ENCODE assay signal across 10 cellular contexts in genomic region chr7:98360221-98361124, GRCh38. TPM values are rescaled to one million over a fixed set of nuclear protein-coding genes. Genes with fewer than 3 reads are reported as not detected.
DNase-seq lines count a peak whose midpoint lies in the region; ATAC-seq and TF ChIP-seq lines count a peak whose summit lies in the region.
"Had no signal": no experiment of that assay in that cellular context is flagged by ENCODE, and none has a peak within 500 bp of the region (broad histone marks: within the 10 kb centered on the region; RNA-seq: fewer than 3 reads in every experiment).

No MANE protein-coding gene starts in this region.

- H3K27ac Mint-ChIP-seq in endodermal cell (peak overlapping the region; percentile 90), immature natural killer cell (peak overlapping the region in 1 of 6 donors; percentile 22)
- no peak overlapping the region for H3K27ac Mint-ChIP-seq in natural killer cell treated with Interleukin-12 subunit alpha and Interleukin-12 subunit beta and Interleukin-15 and Interleukin-18, amount 100 ng/mL, for 72 hours

- TF ChIP-seq CTCF in endodermal cell (conservative IDR thresholded peaks at IDR 0.05) (peak; percentile 68), mucosa of descending colon (IDR thresholded peaks at IDR 0.05) (no peak)

- H3K4me3 ChIP-seq in endodermal cell (ENCODE audit: low read length) (no peak overlapping the region), mucosa of descending colon (no peak overlapping the region)

- intact Hi-C loops in mucosa of descending colon (cut with DNase I, micrococcal nuclease): no loop called here

- H3K27me3 ChIP-seq in endodermal cell (ENCODE audit: control insufficient read depth, insufficient read depth, low read length, poor library complexity, severe bottlenecking): no peaks in the 10 kb centered on the region

- H3K27me3 Mint-ChIP-seq in endodermal cell (ENCODE audit: insufficient read depth): peaks cover 9% of the 10 kb centered on the region
- peaks cover 0 to 8% (median 2%) of the 10 kb centered on the region in 3 donors for H3K27me3 Mint-ChIP-seq in immature natural killer cell (ENCODE audit: low read depth in 3 of 3)
- H3K27me3 Mint-ChIP-seq in natural killer cell treated with Interleukin-12 subunit alpha and Interleukin-12 subunit beta and Interleukin-15 and Interleukin-18, amount 100 ng/mL, for 72 hours: no peaks in the 10 kb centered on the region

- peak overlapping the region; percentile 22 for H3K4me3 Mint-ChIP-seq in endodermal cell
- no peak overlapping the region for H3K4me3 Mint-ChIP-seq in immature natural killer cell
- H3K4me3 Mint-ChIP-seq in natural killer cell treated with Interleukin-12 subunit alpha and Interleukin-12 subunit beta and Interleukin-15 and Interleukin-18, amount 100 ng/mL, for 72 hours: no peak overlapping the region

- 64 to 81% methylated on average over 9 to 10 of the region's 10 CpGs for WGBS in endodermal cell (ENCODE audit: insufficient coverage in 1 of 2, insufficient read length in 1 of 2), 2 experiments

- H3K9me3 ChIP-seq in endodermal cell (ENCODE audit: control insufficient read depth, low read length) (no peaks in the 10 kb centered on the region), mucosa of descending colon (no peaks in the 10 kb centered on the region)

- H3K4me1 Mint-ChIP-seq in endodermal cell (peaks cover 21% of the 10 kb centered on the region), immature natural killer cell (no peaks in the 10 kb centered on the region)
- H3K4me1 Mint-ChIP-seq in natural killer cell treated with Interleukin-12 subunit alpha and Interleukin-12 subunit beta and Interleukin-15 and Interleukin-18, amount 100 ng/mL, for 72 hours (ENCODE audit: low read depth in 2 of 2): no peaks in the 10 kb centered on the region

- ATAC-seq in mucosa of descending colon: peak; percentile 93
- no peak for ATAC-seq in HG02870 (IDR thresholded peaks at IDR 0.05; ENCODE audit: unreplicated experiment)
- no peak for ATAC-seq in natural killer cell treated with Interleukin-12 subunit alpha and Interleukin-12 subunit beta and Interleukin-15 and Interleukin-18, amount 100 ng/mL, for 72 hours

- H3K36me3 Mint-ChIP-seq in endodermal cell (ENCODE audit: low read depth) (peaks cover 30% of the 10 kb centered on the region), immature natural killer cell (no peaks in the 10 kb centered on the region)
- H3K36me3 Mint-ChIP-seq in natural killer cell treated with Interleukin-12 subunit alpha and Interleukin-12 subunit beta and Interleukin-15 and Interleukin-18, amount 100 ng/mL, for 72 hours: no peaks in the 10 kb centered on the region

- no peak overlapping the region for H3K9ac ChIP-seq in endodermal cell (ENCODE audit: extremely low read depth, low read length, poor library complexity, severe bottlenecking)

- H3K9me3 Mint-ChIP-seq in endodermal cell (no peaks in the 10 kb centered on the region), immature natural killer cell (no peaks in the 10 kb centered on the region)
- H3K9me3 Mint-ChIP-seq in natural killer cell treated with Interleukin-12 subunit alpha and Interleukin-12 subunit beta and Interleukin-15 and Interleukin-18, amount 100 ng/mL, for 72 hours: no peaks in the 10 kb centered on the region

- DNase-seq in DMS79 (lab: John Stamatoyannopoulos, UW): peak; percentile 94
- DNase-seq in LoVo (ENCODE audit: low spot score): peak; percentile 84
- peak; percentile 88 for DNase-seq in endodermal cell
- DNase-seq in mucosa of descending colon: peak; percentile 65 to 78 (median 67)
- no peak for DNase-seq in immature natural killer cell
- no peak for DNase-seq in SIG-M5 (lab: John Stamatoyannopoulos, UW)
- no peak for DNase-seq in natural killer cell treated with Interleukin-12 subunit alpha and Interleukin-12 subunit beta and Interleukin-15 and Interleukin-18, amount 100 ng/mL, for 72 hours (ENCODE audit: low spot score)
- DNase-seq: NCI-H1694 treated with DMSO at 0.1 percent for 48 hours had no signal

- peak overlapping the region; percentile 22 for H3K27ac ChIP-seq in endodermal cell (ENCODE audit: low read depth, low read length)
- H3K27ac ChIP-seq: C4-2B had no signal

- H3K4me1 ChIP-seq in endodermal cell (ENCODE audit: control insufficient read depth, insufficient read depth, low read length) (no peaks in the 10 kb centered on the region), mucosa of descending colon (ENCODE audit: low read depth) (peaks cover 19% of the 10 kb centered on the region)

- H3K36me3 ChIP-seq in endodermal cell (ENCODE audit: control insufficient read depth, insufficient read depth, low read length) (peaks cover 13% of the 10 kb centered on the region), mucosa of descending colon (ENCODE audit: low read depth) (no peaks in the 10 kb centered on the region)

RNA-seq across cellular contexts. Expression of gene BAIAP2L1, which starts 40.4 kb away (rescaled TPM):
- total RNA-seq in endodermal cell (10 to 100 TPM; 30.5 to 38.4 TPM), mucosa of descending colon (10 to 100 TPM; 39.9 to 78.0 (median 65.4) TPM)
- polyA plus RNA-seq in endodermal cell (2013, experiment 1 of 2): 13.3 TPM
- polyA plus RNA-seq in endodermal cell (2013, experiment 2 of 2): 12.8 TPM
- polyA plus RNA-seq in immature natural killer cell: under 1 TPM; 0.24 to 0.29 (median 0.28) TPM
- 1 to 10 TPM in 1 of 2 donors, under 1 TPM in 1; 0.76 to 1.1 TPM for total RNA-seq in natural killer cell treated with Interleukin-12 subunit alpha and Interleukin-12 subunit beta and Interleukin-15 and Interleukin-18, amount 100 ng/mL, for 72 hours

Comparison
In these comparisons a context has a peak if more than half of its experiments do, and no peak if none do; other contexts are left out.
1. DNase-seq: peak in DMS79 (single experiment), LoVo (single experiment), endodermal cell (single experiment) and mucosa of descending colon (3 of 3); none in immature natural killer cell (0 of 3), SIG-M5 (single experiment) and natural killer cell treated with Interleukin-12 subunit alpha and Interleukin-12 subunit beta and Interleukin-15 and Interleukin-18, amount 100 ng/mL, for 72 hours (single experiment).
2. RNA of gene BAIAP2L1, which starts 40.4 kb away (total RNA-seq): 39.9 to 78.0 TPM in mucosa of descending colon and 30.5 to 38.4 TPM in endodermal cell; 0.76 to 1.1 TPM in natural killer cell treated with Interleukin-12 subunit alpha and Interleukin-12 subunit beta and Interleukin-15 and Interleukin-18, amount 100 ng/mL, for 72 hours; every median in the first group is over 10 times any median in the second.